1 cellular context compared by ENCODE assay signal in genomic region chr22:45531441-45531840, GRCh38.
TF ChIP-seq lines count a peak whose summit lies in the region.

No MANE protein-coding gene starts in this region.

TF ChIP-seq in GM23338, 12 proteins besides CTCF, POLR2A, EP300 and RAD21 (continued from another document):
- TF ChIP-seq ZNF462 (CRISPR knock-in tag; IDR thresholded peaks at IDR 0.05) (no peak), POLR2AphosphoS5 (IDR thresholded peaks at IDR 0.05; ENCODE audit: low read depth) (no peak), NANOG (IDR thresholded peaks at IDR 0.05; ENCODE audit: borderline replicate concordance) (no peak), ETS1 (IDR thresholded peaks at IDR 0.05) (no peak), CREB1 (CRISPR knock-in tag; IDR thresholded peaks at IDR 0.05; ENCODE audit: low read depth) (no peak), ZNF114 (CRISPR knock-in tag; IDR thresholded peaks at IDR 0.05) (no peak)
TF ChIP-seq in GM23338: peak in this region for 0.
